15 cellular contexts compared by ENCODE assay signal in genomic region chr9:3696368-3696767, GRCh38.
"Had no signal": no experiment of that assay in that cellular context is flagged by ENCODE, and none has a peak within 500 bp of the region (broad histone marks: within the 10 kb centered on the region; RNA-seq: fewer than 3 reads in every experiment).

No MANE protein-coding gene starts in this region.

- H3K36me3 ChIP-seq: colonic mucosa, left lung, tibial artery had no signal

- H3K9me3 ChIP-seq: body of pancreas, colonic mucosa, left lung, tibial artery had no signal

- FAIRE-seq: kidney, urothelium cell line had no signal

- H3K4me3 ChIP-seq: body of pancreas, colonic mucosa, left lung, tibial artery had no signal

- H3K27ac ChIP-seq: body of pancreas, colonic mucosa, foreskin keratinocyte, left lung, tibial artery had no signal

- H3K27me3 ChIP-seq: body of pancreas, colonic mucosa, left lung, tibial artery had no signal

- DNase-seq: activated CD4-positive, alpha-beta T cell treated with anti-CD3 and anti-CD28 coated beads, Interleukin-2, amount 50 U/mL, for 1 hour; activated CD8-positive, alpha-beta memory T cell treated with anti-CD3 and anti-CD28 coated beads for 24 hours; activated gamma-delta T cell treated with Interleukin-2 at 50 U/mL for 16 hours; amniotic stem cell; body of pancreas; caudate nucleus; colonic mucosa; effector CD4-positive, alpha-beta T cell; foreskin keratinocyte; kidney; left lung; stimulated activated CD4-positive, alpha-beta T cell treated with anti-CD3 and anti-CD28 coated beads, Interleukin-2, amount 100 ng/mL, for 48 hours; stimulated activated naive B cell treated with anti-CD40 and anti-IgM and Interleukin-4, amounts not matched to agents 10 μg/mL and 1 μg/mL and 100 μg/mL, for 72 hours; tibial artery had no signal

- H3K4me1 ChIP-seq: body of pancreas, colonic mucosa, foreskin keratinocyte, left lung, tibial artery had no signal
